Comparison of ENCODE assay signal across 1 cellular context in the genomic region with DNA sequence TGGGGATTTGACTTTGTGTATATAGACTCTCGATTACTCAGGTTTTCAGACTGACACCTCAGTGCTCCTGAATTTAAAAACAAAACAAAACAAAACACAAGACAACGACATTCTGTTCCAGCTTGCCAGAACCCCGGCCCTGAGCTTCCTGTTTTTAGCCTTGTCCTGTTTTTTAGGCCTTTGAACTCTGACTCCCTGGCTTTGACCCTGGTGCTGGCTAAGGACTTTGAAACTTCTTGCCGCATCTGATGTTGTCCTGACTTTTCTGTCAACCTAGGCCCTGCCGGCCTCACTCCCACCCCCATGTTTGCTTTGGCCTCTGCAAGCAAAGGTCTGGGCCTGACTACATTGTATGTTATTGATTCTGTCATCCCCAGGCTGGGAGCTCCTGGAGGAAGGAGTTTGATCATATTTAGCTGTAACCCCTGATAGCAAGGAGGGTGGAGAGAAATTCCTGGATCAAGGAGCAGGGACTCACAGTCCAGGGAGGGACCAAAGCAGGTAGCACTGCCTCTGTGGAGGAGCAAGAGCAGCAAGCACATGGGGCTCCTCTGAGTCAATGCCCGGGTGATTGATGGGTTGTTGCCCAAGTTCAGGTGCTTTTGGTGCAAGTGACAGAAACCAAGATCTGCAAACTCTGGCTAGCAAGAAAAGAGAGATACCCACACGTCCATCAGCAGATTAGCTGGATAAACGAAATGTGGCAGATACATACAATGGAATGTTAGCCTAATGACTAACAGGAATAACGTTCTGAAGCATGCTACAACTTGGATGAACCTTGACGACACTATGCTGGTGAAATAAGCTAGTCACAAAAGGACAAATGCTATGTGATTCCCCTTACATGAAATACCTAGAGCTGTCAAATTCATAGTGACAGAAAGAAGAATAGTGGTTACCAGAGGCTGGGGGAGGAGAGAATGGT.
A peak's percentile ranks its signal among the peaks of the same experiment; 100 is the strongest.
TF ChIP-seq lines count a peak whose summit lies in the region.

No MANE protein-coding gene starts in this region.

TF ChIP-seq in HepG2, 621 proteins besides CTCF, POLR2A, EP300 and RAD21 (continued from another document and continues in another):
- peak; percentile 89 for TF ChIP-seq PRDM15 (CRISPR knock-in tag; IDR thresholded peaks at IDR 0.05)
- TF ChIP-seq, protein P1, sequence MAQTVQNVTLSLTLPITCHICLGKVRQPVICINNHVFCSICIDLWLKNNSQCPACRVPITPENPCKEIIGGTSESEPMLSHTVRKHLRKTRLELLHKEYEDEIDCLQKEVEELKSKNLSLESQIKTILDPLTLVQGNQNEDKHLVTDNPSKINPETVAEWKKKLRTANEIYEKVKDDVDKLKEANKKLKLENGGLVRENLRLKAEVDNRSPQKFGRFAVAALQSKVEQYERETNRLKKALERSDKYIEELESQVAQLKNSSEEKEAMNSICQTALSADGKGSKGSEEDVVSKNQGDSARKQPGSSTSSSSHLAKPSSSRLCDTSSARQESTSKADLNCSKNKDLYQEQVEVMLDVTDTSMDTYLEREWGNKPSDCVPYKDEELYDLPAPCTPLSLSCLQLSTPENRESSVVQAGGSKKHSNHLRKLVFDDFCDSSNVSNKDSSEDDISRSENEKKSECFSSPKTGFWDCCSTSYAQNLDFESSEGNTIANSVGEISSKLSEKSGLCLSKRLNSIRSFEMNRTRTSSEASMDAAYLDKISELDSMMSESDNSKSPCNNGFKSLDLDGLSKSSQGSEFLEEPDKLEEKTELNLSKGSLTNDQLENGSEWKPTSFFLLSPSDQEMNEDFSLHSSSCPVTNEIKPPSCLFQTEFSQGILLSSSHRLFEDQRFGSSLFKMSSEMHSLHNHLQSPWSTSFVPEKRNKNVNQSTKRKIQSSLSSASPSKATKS (CRISPR knock-in tag; IDR thresholded peaks at IDR 0.05) = 0 out of 2 replicates have a peak, but pooled peaks have one; percentile 77
- no peak for TF ChIP-seq SOX6 (IDR thresholded peaks at IDR 0.05)
- peak; percentile 97 for TF ChIP-seq SOX6 (CRISPR knock-in tag; IDR thresholded peaks at IDR 0.05)
- TF ChIP-seq ZNF230 (CRISPR knock-in tag; IDR thresholded peaks at IDR 0.05) = no peak
- TF ChIP-seq RBM22 (optimal IDR thresholded peaks at IDR 0.05; ENCODE audit: low read length) = no peak
- TF ChIP-seq TSC22D2 (CRISPR knock-in tag; IDR thresholded peaks at IDR 0.05; ENCODE audit: borderline replicate concordance) = peak; percentile 73; the same call in 1 of the 2 replicates
- TF ChIP-seq, protein P2, sequence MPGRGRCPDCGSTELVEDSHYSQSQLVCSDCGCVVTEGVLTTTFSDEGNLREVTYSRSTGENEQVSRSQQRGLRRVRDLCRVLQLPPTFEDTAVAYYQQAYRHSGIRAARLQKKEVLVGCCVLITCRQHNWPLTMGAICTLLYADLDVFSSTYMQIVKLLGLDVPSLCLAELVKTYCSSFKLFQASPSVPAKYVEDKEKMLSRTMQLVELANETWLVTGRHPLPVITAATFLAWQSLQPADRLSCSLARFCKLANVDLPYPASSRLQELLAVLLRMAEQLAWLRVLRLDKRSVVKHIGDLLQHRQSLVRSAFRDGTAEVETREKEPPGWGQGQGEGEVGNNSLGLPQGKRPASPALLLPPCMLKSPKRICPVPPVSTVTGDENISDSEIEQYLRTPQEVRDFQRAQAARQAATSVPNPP (CRISPR knock-in tag; IDR thresholded peaks at IDR 0.05) = peak; percentile 73; the same call in 1 of the 2 replicates
- peak; percentile 50; the same call in 1 of the 2 replicates for TF ChIP-seq ZNF792 (CRISPR knock-in tag; IDR thresholded peaks at IDR 0.05)
- TF ChIP-seq, protein P3, sequence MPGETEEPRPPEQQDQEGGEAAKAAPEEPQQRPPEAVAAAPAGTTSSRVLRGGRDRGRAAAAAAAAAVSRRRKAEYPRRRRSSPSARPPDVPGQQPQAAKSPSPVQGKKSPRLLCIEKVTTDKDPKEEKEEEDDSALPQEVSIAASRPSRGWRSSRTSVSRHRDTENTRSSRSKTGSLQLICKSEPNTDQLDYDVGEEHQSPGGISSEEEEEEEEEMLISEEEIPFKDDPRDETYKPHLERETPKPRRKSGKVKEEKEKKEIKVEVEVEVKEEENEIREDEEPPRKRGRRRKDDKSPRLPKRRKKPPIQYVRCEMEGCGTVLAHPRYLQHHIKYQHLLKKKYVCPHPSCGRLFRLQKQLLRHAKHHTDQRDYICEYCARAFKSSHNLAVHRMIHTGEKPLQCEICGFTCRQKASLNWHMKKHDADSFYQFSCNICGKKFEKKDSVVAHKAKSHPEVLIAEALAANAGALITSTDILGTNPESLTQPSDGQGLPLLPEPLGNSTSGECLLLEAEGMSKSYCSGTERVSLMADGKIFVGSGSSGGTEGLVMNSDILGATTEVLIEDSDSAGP (CRISPR knock-in tag; IDR thresholded peaks at IDR 0.05; ENCODE audit: borderline replicate concordance) = peak; percentile 67
- no peak for TF ChIP-seq ZSCAN25 (CRISPR knock-in tag; IDR thresholded peaks at IDR 0.05)
- no peak; the same call in 1 of the 2 replicates for TF ChIP-seq ZNF589 (CRISPR knock-in tag; conservative IDR thresholded peaks at IDR 0.05)
- no peak for TF ChIP-seq PRPF4 (IDR thresholded peaks at IDR 0.05; ENCODE audit: low read depth, low read length, poor library complexity, severe bottlenecking)
- TF ChIP-seq, protein P4, sequence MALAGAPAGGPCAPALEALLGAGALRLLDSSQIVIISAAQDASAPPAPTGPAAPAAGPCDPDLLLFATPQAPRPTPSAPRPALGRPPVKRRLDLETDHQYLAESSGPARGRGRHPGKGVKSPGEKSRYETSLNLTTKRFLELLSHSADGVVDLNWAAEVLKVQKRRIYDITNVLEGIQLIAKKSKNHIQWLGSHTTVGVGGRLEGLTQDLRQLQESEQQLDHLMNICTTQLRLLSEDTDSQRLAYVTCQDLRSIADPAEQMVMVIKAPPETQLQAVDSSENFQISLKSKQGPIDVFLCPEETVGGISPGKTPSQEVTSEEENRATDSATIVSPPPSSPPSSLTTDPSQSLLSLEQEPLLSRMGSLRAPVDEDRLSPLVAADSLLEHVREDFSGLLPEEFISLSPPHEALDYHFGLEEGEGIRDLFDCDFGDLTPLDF (CRISPR knock-in tag; IDR thresholded peaks at IDR 0.05) = no peak
- peak; percentile 22; the same call in 1 of the 2 replicates for TF ChIP-seq ZNF776 (CRISPR knock-in tag; IDR thresholded peaks at IDR 0.05)
- peak; percentile 54 for TF ChIP-seq ARID3A (IDR thresholded peaks at IDR 0.05; ENCODE audit: low read depth, low read length)
- TF ChIP-seq, protein P5, sequence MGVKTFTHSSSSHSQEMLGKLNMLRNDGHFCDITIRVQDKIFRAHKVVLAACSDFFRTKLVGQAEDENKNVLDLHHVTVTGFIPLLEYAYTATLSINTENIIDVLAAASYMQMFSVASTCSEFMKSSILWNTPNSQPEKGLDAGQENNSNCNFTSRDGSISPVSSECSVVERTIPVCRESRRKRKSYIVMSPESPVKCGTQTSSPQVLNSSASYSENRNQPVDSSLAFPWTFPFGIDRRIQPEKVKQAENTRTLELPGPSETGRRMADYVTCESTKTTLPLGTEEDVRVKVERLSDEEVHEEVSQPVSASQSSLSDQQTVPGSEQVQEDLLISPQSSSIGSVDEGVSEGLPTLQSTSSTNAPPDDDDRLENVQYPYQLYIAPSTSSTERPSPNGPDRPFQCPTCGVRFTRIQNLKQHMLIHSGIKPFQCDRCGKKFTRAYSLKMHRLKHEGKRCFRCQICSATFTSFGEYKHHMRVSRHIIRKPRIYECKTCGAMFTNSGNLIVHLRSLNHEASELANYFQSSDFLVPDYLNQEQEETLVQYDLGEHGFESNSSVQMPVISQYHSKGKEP (CRISPR knock-in tag; IDR thresholded peaks at IDR 0.05) = no peak
- no peak for TF ChIP-seq RAD51 (IDR thresholded peaks at IDR 0.05; ENCODE audit: borderline replicate concordance)
- 0 out of 2 replicates have a peak, but pooled peaks have one; percentile 43 for TF ChIP-seq ZNF572 (CRISPR knock-in tag; IDR thresholded peaks at IDR 0.05)
- TF ChIP-seq ZNF430 (CRISPR knock-in tag; IDR thresholded peaks at IDR 0.05) = peak; percentile 92; the same call in 1 of the 2 replicates
- TF ChIP-seq ZEB1 (IDR thresholded peaks at IDR 0.05; ENCODE audit: insufficient replicate concordance, low read depth) = peak; percentile 79
- peak; percentile 40; the same call in 1 of the 2 replicates for TF ChIP-seq YEATS4 (CRISPR knock-in tag; IDR thresholded peaks at IDR 0.05; ENCODE audit: borderline replicate concordance)
- no peak for TF ChIP-seq ZBTB25 (CRISPR knock-in tag; IDR thresholded peaks at IDR 0.05)
- peak; percentile 90 for TF ChIP-seq SMAD3 (CRISPR knock-in tag; IDR thresholded peaks at IDR 0.05)
- TF ChIP-seq HBP1 (CRISPR knock-in tag; IDR thresholded peaks at IDR 0.05; ENCODE audit: low read depth) = peak; percentile 33; the same call in 1 of the 2 replicates
- TF ChIP-seq, protein P6, sequence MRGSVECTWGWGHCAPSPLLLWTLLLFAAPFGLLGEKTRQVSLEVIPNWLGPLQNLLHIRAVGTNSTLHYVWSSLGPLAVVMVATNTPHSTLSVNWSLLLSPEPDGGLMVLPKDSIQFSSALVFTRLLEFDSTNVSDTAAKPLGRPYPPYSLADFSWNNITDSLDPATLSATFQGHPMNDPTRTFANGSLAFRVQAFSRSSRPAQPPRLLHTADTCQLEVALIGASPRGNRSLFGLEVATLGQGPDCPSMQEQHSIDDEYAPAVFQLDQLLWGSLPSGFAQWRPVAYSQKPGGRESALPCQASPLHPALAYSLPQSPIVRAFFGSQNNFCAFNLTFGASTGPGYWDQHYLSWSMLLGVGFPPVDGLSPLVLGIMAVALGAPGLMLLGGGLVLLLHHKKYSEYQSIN (CRISPR knock-in tag; IDR thresholded peaks at IDR 0.05; ENCODE audit: borderline replicate concordance) = no peak
- peak; percentile 100 for TF ChIP-seq SKI (IDR thresholded peaks at IDR 0.05; ENCODE audit: partially characterized antibody)
- TF ChIP-seq FOXJ3 (CRISPR knock-in tag; IDR thresholded peaks at IDR 0.05; ENCODE audit: borderline replicate concordance) = peak; percentile 93
- TF ChIP-seq, protein P7, sequence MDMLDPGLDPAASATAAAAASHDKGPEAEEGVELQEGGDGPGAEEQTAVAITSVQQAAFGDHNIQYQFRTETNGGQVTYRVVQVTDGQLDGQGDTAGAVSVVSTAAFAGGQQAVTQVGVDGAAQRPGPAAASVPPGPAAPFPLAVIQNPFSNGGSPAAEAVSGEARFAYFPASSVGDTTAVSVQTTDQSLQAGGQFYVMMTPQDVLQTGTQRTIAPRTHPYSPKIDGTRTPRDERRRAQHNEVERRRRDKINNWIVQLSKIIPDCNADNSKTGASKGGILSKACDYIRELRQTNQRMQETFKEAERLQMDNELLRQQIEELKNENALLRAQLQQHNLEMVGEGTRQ (IDR thresholded peaks at IDR 0.05; ENCODE audit: low read depth, low read length) = no peak
- TF ChIP-seq, protein P7 (CRISPR knock-in tag; IDR thresholded peaks at IDR 0.05; ENCODE audit: borderline replicate concordance) = no peak
- peak; percentile 98 for TF ChIP-seq RXRB (CRISPR knock-in tag; IDR thresholded peaks at IDR 0.05; ENCODE audit: borderline replicate concordance)
